Comparison of ENCODE assay signal across 20 cellular contexts in genomic region chr17:72175787-72176515, GRCh38. TPM values are rescaled to one million over a fixed set of nuclear protein-coding genes. Genes with fewer than 3 reads are reported as not detected.
DNase-seq lines count a peak whose midpoint lies in the region; TF ChIP-seq lines count a peak whose summit lies in the region.
"Had no signal": no experiment of that assay in that cellular context is flagged by ENCODE, and none has a peak within 500 bp of the region (broad histone marks: within the 10 kb centered on the region; RNA-seq: fewer than 3 reads in every experiment).

No MANE protein-coding gene starts in this region.

- no peaks in the 10 kb centered on the region for H3K27me3 ChIP-seq in neural progenitor cell
- H3K27me3 ChIP-seq: adrenal gland, MG63 had no signal

- H3K4me2 ChIP-seq in neural progenitor cell, result no peak overlapping the region
- H3K4me2 ChIP-seq: GM23338 had no signal

- no peak overlapping the region for H3K27ac ChIP-seq in neural progenitor cell
- H3K27ac ChIP-seq: adrenal gland, tibial artery had no signal

- TF ChIP-seq CTCF in neural progenitor cell (IDR thresholded peaks at IDR 0.05), result no peak

- peaks cover 7% of the 10 kb centered on the region for H3F3A ChIP-seq in neural progenitor cell (ENCODE audit: low read depth)

- H3K36me3 Mint-ChIP-seq in neural progenitor cell, result no peaks in the 10 kb centered on the region
- H3K36me3 Mint-ChIP-seq: stimulated activated naive B cell treated with anti-CD40 and anti-IgM and Interleukin-4, amounts not matched to agents 10 μg/mL and 1 μg/mL and 100 μg/mL, for 72 hours had no signal

- H3K79me2 ChIP-seq in neural progenitor cell (ENCODE audit: low read depth), result no peaks in the 10 kb centered on the region

- H3K4me1 Mint-ChIP-seq in neural progenitor cell, result peaks cover 40% of the 10 kb centered on the region
- H3K4me1 Mint-ChIP-seq: B cell; stimulated activated naive B cell treated with anti-CD40 and anti-IgM and Interleukin-4, amounts not matched to agents 10 μg/mL and 1 μg/mL and 100 μg/mL, for 72 hours had no signal

- H3K27me3 Mint-ChIP-seq in neural progenitor cell (ENCODE audit: insufficient read depth, low read depth), result peaks cover 7% of the 10 kb centered on the region
- H3K27me3 Mint-ChIP-seq: stimulated activated naive B cell treated with anti-CD40 and anti-IgM and Interleukin-4, amounts not matched to agents 10 μg/mL and 1 μg/mL and 100 μg/mL, for 72 hours had no signal

- peaks cover 33% of the 10 kb centered on the region for H3K4me1 ChIP-seq in neural progenitor cell
- H3K4me1 ChIP-seq: tibial artery had no signal

- no peak overlapping the region for H3K27ac Mint-ChIP-seq in neural progenitor cell
- H3K27ac Mint-ChIP-seq: B cell; GM23338; stimulated activated naive B cell treated with anti-CD40 and anti-IgM and Interleukin-4, amounts not matched to agents 10 μg/mL and 1 μg/mL and 100 μg/mL, for 72 hours; T-helper 1 cell treated with Interleukin-12 subunit alpha and Interleukin-12 subunit beta and Interleukin-4 antibody, amounts not matched to agents 30 μg/mL and 1 μg/mL, for 36 hours had no signal

- peak; percentile 42 for DNase-seq in Daoy (ENCODE audit: low read depth)
- DNase-seq in HT-29 (ENCODE audit: low spot score), result peak; percentile 7
- peak; percentile 69 for DNase-seq in astrocyte of the hippocampus (ENCODE audit: low read depth, low spot score)
- DNase-seq in neural progenitor cell (ENCODE audit: low spot score), result no peak
- DNase-seq in DMS153 (lab: John Stamatoyannopoulos, UW), result no peak
- DNase-seq in mucosa of gallbladder (ENCODE audit: low spot score), result no peak
- DNase-seq in NCI-H1436 (lab: John Stamatoyannopoulos, UW), result no peak
- DNase-seq: activated CD4-positive, alpha-beta T cell treated with anti-CD3 and anti-CD28 coated beads, Interleukin-2, amount 50 U/mL, for 48 hours; activated gamma-delta T cell treated with Interleukin-2 at 50 U/mL for 16 hours; adrenal gland; MG63; NCI-H1930; NCI-H524 treated with DMSO at 0.1 percent for 48 hours; SHP77; stimulated activated naive B cell treated with anti-CD40 and anti-IgM and Interleukin-4, amounts not matched to agents 10 μg/mL and 1 μg/mL and 100 μg/mL, for 72 hours; tibial artery had no signal

- no peak overlapping the region for H2AFZ ChIP-seq in neural progenitor cell (replicated peaks)
- H2AFZ ChIP-seq: GM23338 had no signal

- no peak overlapping the region for H3K9ac ChIP-seq in neural progenitor cell

- H3K36me3 ChIP-seq in neural progenitor cell, result no peaks in the 10 kb centered on the region
- H3K36me3 ChIP-seq: adrenal gland, MG63, tibial artery had no signal

- H3K9me3 Mint-ChIP-seq in neural progenitor cell, result no peaks in the 10 kb centered on the region
- H3K9me3 Mint-ChIP-seq: GM23338 had no signal

- H3K4me3 Mint-ChIP-seq in neural progenitor cell, result peak overlapping the region; percentile 3
- H3K4me3 Mint-ChIP-seq: B cell; GM23338; stimulated activated naive B cell treated with anti-CD40 and anti-IgM and Interleukin-4, amounts not matched to agents 10 μg/mL and 1 μg/mL and 100 μg/mL, for 72 hours; T-helper 1 cell treated with Interleukin-12 subunit alpha and Interleukin-12 subunit beta and Interleukin-4 antibody, amounts not matched to agents 30 μg/mL and 1 μg/mL, for 36 hours had no signal

- no peaks in the 10 kb centered on the region for H4K20me1 ChIP-seq in neural progenitor cell (ENCODE audit: low read depth)

- H3K4me3 ChIP-seq in neural progenitor cell, result no peak overlapping the region
- H3K4me3 ChIP-seq: adrenal gland, GM23338, MG63, tibial artery had no signal

- no peaks in the 10 kb centered on the region for H3K9me3 ChIP-seq in neural progenitor cell (ENCODE audit: low read depth)
- H3K9me3 ChIP-seq: adrenal gland, MG63, tibial artery had no signal

RNA-seq across cellular contexts. Expression of gene SOX9, which starts 55.1 kb away (rescaled TPM):
- 7.4 and 8.4 TPM in 2 replicates for total RNA-seq in Daoy (2014; rRNA removed; shearing (Covaris generic))
- 66.6 and 82.5 TPM in 2 replicates for total RNA-seq in HT-29 (2014; rRNA removed; shearing (Covaris generic))
- 10.6 and 12.7 TPM in 2 replicates for total RNA-seq in neural progenitor cell (ENCODE audit: low replicate concordance)
- 67.0 TPM for total RNA-seq in mucosa of gallbladder
- total RNA-seq: B cell, G401 had no signal

Comparison
In these comparisons a context has a peak if more than half of its experiments do, and no peak if none do; other contexts are left out.
1. DNase-seq: peak in Daoy (single experiment), HT-29 (single experiment) and astrocyte of the hippocampus (single experiment); none in neural progenitor cell (single experiment), DMS153 (single experiment), mucosa of gallbladder (single experiment) and NCI-H1436 (single experiment).